Comparison of ENCODE assay signal across 17 cellular contexts in genomic region chr4:2927696-2928075, GRCh38. TPM values are rescaled to one million over a fixed set of nuclear protein-coding genes. Genes with fewer than 3 reads are reported as not detected.
A peak's percentile ranks its signal among the peaks of the same experiment; 100 is the strongest.
DNase-seq lines count a peak whose midpoint lies in the region; ATAC-seq and TF ChIP-seq lines count a peak whose summit lies in the region.
"Had no signal": no experiment of that assay in that cellular context is flagged by ENCODE, and none has a peak within 500 bp of the region (broad histone marks: within the 10 kb centered on the region; RNA-seq: fewer than 3 reads in every experiment).

No MANE protein-coding gene starts in this region.

- H3K9me3 ChIP-seq in H9 (ENCODE audit: control insufficient read depth, low read depth, low read length) (no peaks in the 10 kb centered on the region), neural progenitor cell (ENCODE audit: low read depth) (no peaks in the 10 kb centered on the region)
- H3K9me3 ChIP-seq: esophagus muscularis mucosa, left lung, pancreas had no signal

- H2BK12ac ChIP-seq in H9 (ENCODE audit: insufficient read length, low read depth, low read length): no peak overlapping the region

- H2BK5ac ChIP-seq in H9 (ENCODE audit: insufficient read length, low read length): no peak overlapping the region

- no peak overlapping the region for H4K5ac ChIP-seq in H9 (ENCODE audit: insufficient read length, low read depth, low read length)

- H3K14ac ChIP-seq in H9 (ENCODE audit: insufficient read depth, low read length): no peak overlapping the region

- POLR2A ChIA-PET in activated CD4-positive, alpha-beta T cell treated with anti-CD3 and anti-CD28 coated beads for 36 hours (lab: Charles Lee): no interaction called here

- H3K4me1 Mint-ChIP-seq in activated CD4-positive, alpha-beta T cell treated with anti-CD3 and anti-CD28 coated beads for 36 hours: peaks cover 19% of the 10 kb centered on the region
- H3K4me1 Mint-ChIP-seq in H9: peaks cover 16 to 29% of the 10 kb centered on the region in 2 experiments
- peaks cover 26% of the 10 kb centered on the region for H3K4me1 Mint-ChIP-seq in chondrocyte (ENCODE audit: low read depth)
- peaks cover 20% of the 10 kb centered on the region for H3K4me1 Mint-ChIP-seq in neural progenitor cell

- H3K4me1 ChIP-seq in H9 (ENCODE audit: insufficient read depth, low read length) (peaks cover 4% of the 10 kb centered on the region; the same call in 1 of the 2 replicates), neural progenitor cell (peaks cover 18% of the 10 kb centered on the region)

- H3K18ac ChIP-seq in H9 (ENCODE audit: insufficient read length, low read depth, low read length): no peak overlapping the region

- H3K27me3 Mint-ChIP-seq in activated CD4-positive, alpha-beta T cell treated with anti-CD3 and anti-CD28 coated beads for 36 hours: no peaks in the 10 kb centered on the region
- H3K27me3 Mint-ChIP-seq in H9 (ENCODE audit: low read depth): no peaks in the 10 kb centered on the region
- H3K27me3 Mint-ChIP-seq in chondrocyte (ENCODE audit: low read depth): no peaks in the 10 kb centered on the region
- peaks cover 4% of the 10 kb centered on the region for H3K27me3 Mint-ChIP-seq in neural progenitor cell (ENCODE audit: insufficient read depth, low read depth)

- no peak overlapping the region for H3T11ph ChIP-seq in H9 (ENCODE audit: low read length)

- H3K27me3 ChIP-seq in H9 (ENCODE audit: insufficient read depth, low read length) (no peaks in the 10 kb centered on the region), neural progenitor cell (no peaks in the 10 kb centered on the region)
- H3K27me3 ChIP-seq: esophagus muscularis mucosa, left lung, pancreas had no signal

- H3K4me2 ChIP-seq in H9 (ENCODE audit: insufficient read depth, insufficient read length, low read length) (no peak overlapping the region), neural progenitor cell (no peak overlapping the region)

- CTCF ChIA-PET in activated CD4-positive, alpha-beta T cell treated with anti-CD3 and anti-CD28 coated beads for 36 hours (lab: Charles Lee): interaction anchor here (0.6 to 1.0 kb wide), 3 partner anchors 25 to 163 kb away, joined by 3 to 4 read pairs (median 3); no protein-coding TSS in a partner anchor

- no peak for ATAC-seq in activated CD4-positive, alpha-beta T cell treated with anti-CD3 and anti-CD28 coated beads for 36 hours
- ATAC-seq in HG02938 (IDR thresholded peaks at IDR 0.05; ENCODE audit: unreplicated experiment): no peak
- ATAC-seq: left lung, pancreas had no signal

- no peaks in the 10 kb centered on the region for H3K79me1 ChIP-seq in H9 (ENCODE audit: insufficient read depth, low read depth, low read length, poor library complexity, severe bottlenecking)

- H3K79me2 ChIP-seq in H9 (ENCODE audit: insufficient read depth, low read length) (no peaks in the 10 kb centered on the region), neural progenitor cell (ENCODE audit: low read depth) (no peaks in the 10 kb centered on the region)

- no peak overlapping the region for H3K4me3 Mint-ChIP-seq in activated CD4-positive, alpha-beta T cell treated with anti-CD3 and anti-CD28 coated beads for 36 hours
- H3K4me3 Mint-ChIP-seq in H9 (no peak overlapping the region), chondrocyte (ENCODE audit: unreplicated experiment) (no peak overlapping the region), neural progenitor cell (no peak overlapping the region)

- H3K9ac ChIP-seq in H9 (ENCODE audit: extremely low read depth, insufficient read length, low read length) (no peak overlapping the region), neural progenitor cell (no peak overlapping the region)

- no peak overlapping the region for H2BK120ac ChIP-seq in H9 (ENCODE audit: low read depth, low read length, poor library complexity, severe bottlenecking)

- no peaks in the 10 kb centered on the region for H3K36me3 ChIP-seq in neural progenitor cell

- no peak overlapping the region for H4K91ac ChIP-seq in H9 (ENCODE audit: insufficient read length, low read depth, low read length)

- H3K4me3 ChIP-seq in neural progenitor cell: no peak overlapping the region
- H3K4me3 ChIP-seq: esophagus muscularis mucosa, left lung, pancreas had no signal

- H3K23ac ChIP-seq in H9 (ENCODE audit: insufficient read length, low read depth, low read length): no peak overlapping the region

- H2AK5ac ChIP-seq in H9 (ENCODE audit: insufficient read length, low read length): no peak overlapping the region

- H2AFZ ChIP-seq in H9 (ENCODE audit: low read length) (no peak overlapping the region), neural progenitor cell (replicated peaks) (no peak overlapping the region)

- H3K23me2 ChIP-seq in H9 (ENCODE audit: insufficient read length, low read depth, low read length, poor library complexity, severe bottlenecking): no peaks in the 10 kb centered on the region

- H3K36me3 Mint-ChIP-seq in activated CD4-positive, alpha-beta T cell treated with anti-CD3 and anti-CD28 coated beads for 36 hours (ENCODE audit: low read depth): peaks cover 44% of the 10 kb centered on the region
- H3K36me3 Mint-ChIP-seq in H9 (ENCODE audit: insufficient read depth in 1 of 3, low read depth in 3 of 3) (peaks cover 42 to 79% (median 63%) of the 10 kb centered on the region in 3 experiments), chondrocyte (ENCODE audit: low read depth) (peaks cover 27% of the 10 kb centered on the region), neural progenitor cell (peaks cover 26% of the 10 kb centered on the region)

- no peak overlapping the region for H3K56ac ChIP-seq in H9 (ENCODE audit: insufficient read length, low read depth, low read length)

- no peak overlapping the region for H3K27ac Mint-ChIP-seq in activated CD4-positive, alpha-beta T cell treated with anti-CD3 and anti-CD28 coated beads for 36 hours
- H3K27ac Mint-ChIP-seq in H9 (peak overlapping the region; percentile 59 to 94 (median 91); a peak in 3 of 7 replicates), chondrocyte (ENCODE audit: unreplicated experiment) (no peak overlapping the region), neural progenitor cell (peak overlapping the region; percentile 72)

- TF ChIP-seq CTCF in H9 (conservative IDR thresholded peaks at IDR 0.05) (no peak), chondrocyte (IDR thresholded peaks at IDR 0.05) (no peak), neural progenitor cell (IDR thresholded peaks at IDR 0.05) (no peak)

- H4K20me1 ChIP-seq in H9 (ENCODE audit: control insufficient read depth, insufficient read depth, insufficient read length): peaks cover 2% of the 10 kb centered on the region
- peaks cover 5% of the 10 kb centered on the region for H4K20me1 ChIP-seq in neural progenitor cell (ENCODE audit: low read depth)

- H3K9me3 Mint-ChIP-seq in activated CD4-positive, alpha-beta T cell treated with anti-CD3 and anti-CD28 coated beads for 36 hours (ENCODE audit: low read depth): no peaks in the 10 kb centered on the region
- H3K9me3 Mint-ChIP-seq in H9: peaks cover 0 to 5% of the 10 kb centered on the region in 2 experiments; a peak in 2 of 5 replicates
- H3K9me3 Mint-ChIP-seq in chondrocyte (ENCODE audit: low read depth): no peaks in the 10 kb centered on the region
- H3K9me3 Mint-ChIP-seq in neural progenitor cell: no peaks in the 10 kb centered on the region

- H4K8ac ChIP-seq in H9 (replicated peaks; ENCODE audit: insufficient read length, low read depth, low read length): no peak overlapping the region

- DNase-seq in activated CD4-positive, alpha-beta T cell treated with anti-CD3 and anti-CD28 coated beads for 36 hours: peak; percentile 1
- DNase-seq in activated CD4-positive, alpha-beta T cell treated with anti-CD3 and anti-CD28 coated beads, Interleukin-2, amount 50 U/mL, for 48 hours: no peak
- DNase-seq in H9 (no peak), chondrocyte (ENCODE audit: low spot score) (peak; percentile 64), neural progenitor cell (ENCODE audit: low spot score) (no peak), NCI-H748 (lab: John Stamatoyannopoulos, UW; ENCODE audit: unreplicated experiment) (no peak), NCI-H1092 (lab: John Stamatoyannopoulos, UW) (no peak)
- DNase-seq: 8988T; HCEC 1CT; NCI-H2029 treated with DMSO at 0.1 percent for 48 hours; NCI-H446 treated with DMSO at 0.1 percent for 48 hours; stimulated activated CD4-positive, alpha-beta T cell treated with anti-CD3 and anti-CD28 coated beads, Interleukin-2, amount 100 ng/mL, for 48 hours had no signal

- H3K4ac ChIP-seq in H9 (ENCODE audit: low read depth, low read length): no peak overlapping the region

- peaks cover 13% of the 10 kb centered on the region for H3F3A ChIP-seq in neural progenitor cell (ENCODE audit: low read depth)

- no CpG with 5 or more reads among the region's 12 CpGs for WGBS in H9 (ENCODE audit: extremely low coverage, insufficient read length, low lambda C conversion rate)

- H2BK20ac ChIP-seq in H9 (ENCODE audit: low read depth, low read length, poor library complexity, severe bottlenecking): no peak overlapping the region

- no peak overlapping the region for H2BK15ac ChIP-seq in H9 (ENCODE audit: low read depth, low read length)

- intact Hi-C loops in activated CD4-positive, alpha-beta T cell treated with anti-CD3 and anti-CD28 coated beads for 36 hours (cut with DNase I, micrococcal nuclease): no loop called here

- H3K27ac ChIP-seq in H9 (ENCODE audit: insufficient read length, low read depth, low read length) (no peak overlapping the region), neural progenitor cell (no peak overlapping the region)
- H3K27ac ChIP-seq: esophagus muscularis mucosa, HL-60, pancreas had no signal

RNA-seq across cellular contexts. Expression of gene NOP14, which starts 35.5 kb away (rescaled TPM):
- 100 to 1,000 TPM in 1 of 2 experiments, 10 to 100 TPM in 1; 86.8 to 106 TPM for total RNA-seq in activated CD4-positive, alpha-beta T cell treated with anti-CD3 and anti-CD28 coated beads for 36 hours
- total RNA-seq in H9 (2021): 50.1 and 50.3 TPM in 2 replicates
- total RNA-seq in chondrocyte: 22.2 to 23.9 TPM (median 22.7 TPM) in 3 replicates
- total RNA-seq in neural progenitor cell (ENCODE audit: low replicate concordance): 16.8 and 22.0 TPM in 2 replicates

RNA-seq across cellular contexts. Expression of gene GRK4, which starts 35.7 kb away (rescaled TPM):
- 1 to 10 TPM; 2.4 to 2.5 TPM for total RNA-seq in activated CD4-positive, alpha-beta T cell treated with anti-CD3 and anti-CD28 coated beads for 36 hours
- 4.3 and 4.8 TPM in 2 replicates for total RNA-seq in H9 (2021)
- 12.0 to 13.4 TPM (median 12.8 TPM) in 3 replicates for total RNA-seq in chondrocyte
- total RNA-seq in neural progenitor cell (ENCODE audit: low replicate concordance): 1.3 and 3.2 TPM in 2 replicates

Comparison
In these comparisons a context has a peak if more than half of its experiments do, and no peak if none do; other contexts are left out.
1. DNase-seq: peak in activated CD4-positive, alpha-beta T cell treated with anti-CD3 and anti-CD28 coated beads for 36 hours (single experiment) and chondrocyte (single experiment); none in activated CD4-positive, alpha-beta T cell treated with anti-CD3 and anti-CD28 coated beads, Interleukin-2, amount 50 U/mL, for 48 hours (0 of 2), H9 (single experiment), neural progenitor cell (single experiment), NCI-H748 (single experiment) and NCI-H1092 (single experiment).
2. H3K27ac Mint-ChIP-seq: peak in H9 (3 of 3) and neural progenitor cell (single experiment); none in activated CD4-positive, alpha-beta T cell treated with anti-CD3 and anti-CD28 coated beads for 36 hours (single experiment) and chondrocyte (single experiment).